In the genomic region with DNA sequence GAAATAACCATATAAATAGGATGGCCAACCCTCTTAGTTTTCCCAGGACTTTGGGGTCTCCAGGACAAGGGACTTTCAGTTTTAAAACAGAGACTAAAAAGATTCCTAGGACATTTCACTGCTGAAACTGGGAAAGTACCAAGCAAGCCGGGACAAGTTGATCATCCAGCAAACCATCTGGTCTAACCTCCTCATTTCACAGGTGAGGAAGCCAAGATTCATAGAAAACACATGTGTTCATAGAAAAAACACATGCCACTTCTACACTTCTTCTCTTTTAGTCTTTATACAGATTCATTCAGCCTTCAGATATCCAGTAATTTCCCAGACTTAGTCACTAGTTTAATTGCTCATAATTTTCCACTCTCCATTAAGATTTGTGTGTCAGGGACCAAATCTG, we compare ENCODE assay signal across 18 cellular contexts.
"Had no signal": no experiment of that assay in that cellular context is flagged by ENCODE, and none has a peak within 500 bp of the region (broad histone marks: within the 10 kb centered on the region; RNA-seq: fewer than 3 reads in every experiment).

No MANE protein-coding gene starts in this region.

- H3K27ac Mint-ChIP-seq: dendritic cell treated with granulocyte-macrophage colony-stimulating factor and Interleukin-4, amounts not matched to agents 40 ng/mL and 50 ng/mL, for 4 days; effector memory CD8-positive, alpha-beta T cell; naive thymus-derived CD4-positive, alpha-beta T cell had no signal

- H3K4me3 ChIP-seq: lung, mucosa of descending colon, right atrium auricular region, skin epidermis, upper lobe of left lung had no signal

- H3K4me3 Mint-ChIP-seq: dendritic cell treated with granulocyte-macrophage colony-stimulating factor and Interleukin-4, amounts not matched to agents 40 ng/mL and 50 ng/mL, for 4 days; effector memory CD8-positive, alpha-beta T cell; naive thymus-derived CD4-positive, alpha-beta T cell had no signal

- H3K27ac ChIP-seq: neutrophil, right atrium auricular region, skin epidermis, upper lobe of left lung had no signal

- H3K9me3 Mint-ChIP-seq: dendritic cell treated with granulocyte-macrophage colony-stimulating factor and Interleukin-4, amounts not matched to agents 40 ng/mL and 50 ng/mL, for 4 days; effector memory CD8-positive, alpha-beta T cell had no signal

- DNase-seq: activated CD4-positive, alpha-beta T cell treated with anti-CD3 and anti-CD28 coated beads for 1 hour; activated CD4-positive, alpha-beta T cell treated with anti-CD3 and anti-CD28 coated beads, Interleukin-2, amount 50 U/mL, for 4 hours; activated naive CD4-positive, alpha-beta T cell; activated T-cell treated with anti-CD3 and anti-CD28 coated beads for 4 hours; aorta; effector memory CD8-positive, alpha-beta T cell; mucosa of descending colon; naive thymus-derived CD4-positive, alpha-beta T cell; posterior cingulate gyrus; stimulated activated CD4-positive, alpha-beta T cell treated with anti-CD3 and anti-CD28 coated beads, Interleukin-4, amount 100 ng/mL, for 24 hours; stimulated activated CD8-positive, alpha-beta memory T cell treated with anti-CD3 and anti-CD28 coated beads, Interleukin-4, amount 100 ng/mL, for 48 hours; stimulated activated naive CD8-positive, alpha-beta T cell treated with anti-CD3 and anti-CD28 coated beads, Interleukin-15, Interleukin-2, amounts not matched to agents 100 U/mL and 50 U/mL, for 24 hours; upper lobe of left lung had no signal

- H3K27me3 ChIP-seq: neutrophil, right atrium auricular region, upper lobe of left lung had no signal

- H3K27me3 Mint-ChIP-seq: dendritic cell treated with granulocyte-macrophage colony-stimulating factor and Interleukin-4, amounts not matched to agents 40 ng/mL and 50 ng/mL, for 4 days had no signal

- H3K36me3 Mint-ChIP-seq: naive thymus-derived CD4-positive, alpha-beta T cell had no signal

- ATAC-seq: effector memory CD8-positive, alpha-beta T cell; mucosa of descending colon; naive thymus-derived CD4-positive, alpha-beta T cell; stimulated activated naive CD8-positive, alpha-beta T cell treated with anti-CD3 and anti-CD28 coated beads, Interleukin-15, Interleukin-2, amounts not matched to agents 100 U/mL and 50 U/mL, for 24 hours had no signal
